8 cellular contexts compared by ENCODE assay signal in genomic region chr17:55238931-55239297, GRCh38. TPM values are rescaled to one million over a fixed set of nuclear protein-coding genes. Genes with fewer than 3 reads are reported as not detected.
DNase-seq lines count a peak whose midpoint lies in the region; ATAC-seq, FAIRE-seq and TF ChIP-seq lines count a peak whose summit lies in the region.

No MANE protein-coding gene starts in this region.

- H3K79me2 ChIP-seq in KMS-11 (ENCODE audit: insufficient read depth, low read depth) = no peaks in the 10 kb centered on the region

- H3K36me3 ChIP-seq in KMS-11 (ENCODE audit: insufficient read depth) = no peaks in the 10 kb centered on the region

- H3K27ac Mint-ChIP-seq in WTC11 = peak overlapping the region; percentile 96

- no peaks in the 10 kb centered on the region for H3K27me3 ChIP-seq in KMS-11 (ENCODE audit: insufficient read depth, low read depth)

- H3K36me3 Mint-ChIP-seq in WTC11 = no peaks in the 10 kb centered on the region

- DNase-seq in WTC11 (ENCODE audit: low spot score) (peak; percentile 36), foreskin fibroblast (peak in 1 of 2 donors; percentile 35), omental fat pad (ENCODE audit: low spot score) (no peak), H54 (ENCODE audit: insufficient read length, low spot score) (no peak)
- DNase-seq in activated CD8-positive, alpha-beta memory T cell treated with anti-CD3 and anti-CD28 coated beads, Interleukin-2, amount 50 U/mL, for 48 hours = no peak

- H3K4me1 ChIP-seq in KMS-11 (ENCODE audit: low read depth, poor library complexity, severe bottlenecking) = peaks cover 21% of the 10 kb centered on the region

- H3K27me3 Mint-ChIP-seq in WTC11 (ENCODE audit: low read depth) = peaks cover 32% of the 10 kb centered on the region

- peak overlapping the region; percentile 38 for H3K4me3 ChIP-seq in KMS-11 (IDR thresholded peaks at IDR 0.05; ENCODE audit: insufficient read depth, low read depth, low read length)
- H3K4me3 ChIP-seq in foreskin fibroblast (ENCODE audit: low read depth in 1 of 2, low read length in 2 of 2) = peak overlapping the region; percentile 48 to 66

- H3K9ac ChIP-seq in KMS-11 = peak overlapping the region; percentile 48; the same call in 1 of the 2 replicates

- TF ChIP-seq CTCF in C4-2B (conservative IDR thresholded peaks at IDR 0.05) (peak; percentile 31), KMS-11 (conservative IDR thresholded peaks at IDR 0.05; ENCODE audit: low read depth, low read length) (no peak; the same call in 1 of the 2 replicates), WTC11 (IDR thresholded peaks at IDR 0.05) (no peak), foreskin fibroblast (IDR thresholded peaks at IDR 0.05; ENCODE audit: low read depth, low read length) (no peak), omental fat pad (IDR thresholded peaks at IDR 0.05) (no peak)

- peaks cover 17% of the 10 kb centered on the region for H3K4me1 Mint-ChIP-seq in WTC11

- H3K4me3 Mint-ChIP-seq in WTC11 = peak overlapping the region; percentile 84

- no peak for FAIRE-seq in H54 (lab: Jason Lieb, UNC)

- no peak for TF ChIP-seq POLR2A in H54 (IDR thresholded peaks at IDR 0.05; ENCODE audit: low read depth, low read length)

- no peaks in the 10 kb centered on the region for H4K20me1 ChIP-seq in KMS-11 (ENCODE audit: insufficient read depth)

- ATAC-seq in GM19455 (IDR thresholded peaks at IDR 0.05; ENCODE audit: unreplicated experiment) = peak; percentile 21
- peak; percentile 70 for ATAC-seq in WTC11
- ATAC-seq in omental fat pad (ENCODE audit: low FRiP score) = peak; percentile 26

- CTCF ChIA-PET in WTC11 (lab: Charles Lee) = interaction anchor here (0.7 to 2.9 kb wide), 10 partner anchors 12 to 247 kb away, joined by 3 to 18 read pairs (median 4); partner anchors contain the start of gene HLF

- peak overlapping the region; percentile 65 for H3K4me2 ChIP-seq in KMS-11

- POLR2A ChIA-PET in WTC11 (lab: Charles Lee) = interaction anchor here (0.5 to 1.8 kb wide), 4 partner anchors 11 to 1511 kb away, joined by 3 to 11 read pairs (median 6); partner anchors contain the start of gene HLF

- peaks cover 4% of the 10 kb centered on the region; the same call in 1 of the 2 replicates for H3K9me3 Mint-ChIP-seq in WTC11

- peak overlapping the region; percentile 90 for H2AFZ ChIP-seq in KMS-11 (ENCODE audit: low read depth)

- H3K27ac ChIP-seq in C4-2B (peak overlapping the region; percentile 61), KMS-11 (peak overlapping the region; percentile 44)

TF ChIP-seq in WTC11, 78 proteins besides CTCF, POLR2A, EP300 and RAD21:
- TF ChIP-seq ZSCAN18 (CRISPR knock-in tag; IDR thresholded peaks at IDR 0.05) (no peak), IRF2 (CRISPR knock-in tag; IDR thresholded peaks at IDR 0.05; ENCODE audit: borderline replicate concordance, low read depth) (no peak), ZNF138 (CRISPR knock-in tag; conservative IDR thresholded peaks at IDR 0.05) (no peak), ESRRA (CRISPR knock-in tag; IDR thresholded peaks at IDR 0.05; ENCODE audit: borderline replicate concordance) (no peak), ZNF263 (CRISPR knock-in tag; IDR thresholded peaks at IDR 0.05; ENCODE audit: low read depth) (no peak)
- TF ChIP-seq, protein P1, sequence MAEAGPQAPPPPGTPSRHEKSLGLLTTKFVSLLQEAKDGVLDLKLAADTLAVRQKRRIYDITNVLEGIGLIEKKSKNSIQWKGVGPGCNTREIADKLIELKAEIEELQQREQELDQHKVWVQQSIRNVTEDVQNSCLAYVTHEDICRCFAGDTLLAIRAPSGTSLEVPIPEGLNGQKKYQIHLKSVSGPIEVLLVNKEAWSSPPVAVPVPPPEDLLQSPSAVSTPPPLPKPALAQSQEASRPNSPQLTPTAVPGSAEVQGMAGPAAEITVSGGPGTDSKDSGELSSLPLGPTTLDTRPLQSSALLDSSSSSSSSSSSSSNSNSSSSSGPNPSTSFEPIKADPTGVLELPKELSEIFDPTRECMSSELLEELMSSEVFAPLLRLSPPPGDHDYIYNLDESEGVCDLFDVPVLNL (CRISPR knock-in tag; IDR thresholded peaks at IDR 0.05; ENCODE audit: borderline replicate concordance, low read depth) = no peak

RNA-seq across cellular contexts. Expression of gene HLF, which starts 25.8 kb away (rescaled TPM):
- 0.30 to 0.34 TPM (median 0.31 TPM) in 3 replicates for total RNA-seq in WTC11 (2021)
- total RNA-seq in omental fat pad = 10 to 100 TPM; 12.5 to 15.4 (median 14.6) TPM

Comparison
In these comparisons a context has a peak if more than half of its experiments do, and no peak if none do; other contexts are left out.
1. RNA of gene HLF, which starts 25.8 kb away (total RNA-seq): 12.5 to 15.4 TPM in omental fat pad; 0.30 to 0.34 TPM in WTC11; every median in the first group is over 10 times any median in the second.
2. Peak in every context shown above with its lines, with median percentiles within 50 percentile points of each other: ATAC-seq.